Comparison of ENCODE assay signal across 15 cellular contexts in the genomic region with DNA sequence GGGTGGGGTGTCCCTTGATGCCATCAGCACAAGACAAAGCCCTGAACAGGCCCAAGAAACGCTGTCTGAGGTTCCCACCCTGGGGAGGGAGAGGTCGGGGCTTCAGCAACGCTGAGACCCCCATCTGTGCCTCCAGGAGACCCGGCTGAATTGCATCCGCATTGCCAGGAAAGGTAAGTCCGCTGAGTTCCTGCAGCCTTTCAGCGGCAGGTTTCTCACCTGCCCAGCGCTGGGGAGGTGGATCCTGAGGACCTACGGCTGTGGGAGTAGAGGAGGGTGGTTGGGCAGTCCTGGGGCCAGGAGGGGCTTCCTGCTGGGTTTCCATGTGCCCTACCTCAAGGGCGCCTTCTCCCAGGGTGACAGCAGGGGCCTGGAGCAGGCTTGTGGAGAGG. TPM values are rescaled to one million over a fixed set of nuclear protein-coding genes. Genes with fewer than 3 reads are reported as not detected.
DNase-seq lines count a peak whose midpoint lies in the region; ATAC-seq and TF ChIP-seq lines count a peak whose summit lies in the region.
"Had no signal": no experiment of that assay in that cellular context is flagged by ENCODE, and none has a peak within 500 bp of the region (broad histone marks: within the 10 kb centered on the region; RNA-seq: fewer than 3 reads in every experiment).

No MANE protein-coding gene starts in this region.

- no peaks in the 10 kb centered on the region for H3K36me3 Mint-ChIP-seq in activated CD8-positive, alpha-beta T cell treated with anti-CD3 and anti-CD28 coated beads, Interleukin-2, amount 10 ng/mL, durations not matched to agents 7 days and 5 days (ENCODE audit: low read depth)
- H3K36me3 Mint-ChIP-seq in activated CD8-positive, alpha-beta T cell treated with anti-CD3 and anti-CD28 coated beads for 36 hours (ENCODE audit: low read depth): no peaks in the 10 kb centered on the region

- H3K27me3 ChIP-seq in iPS DF 6.9 (ENCODE audit: control insufficient read depth, insufficient read depth, low read length) (no peaks in the 10 kb centered on the region), trophoblast cell (ENCODE audit: insufficient read depth, low read length) (no peaks in the 10 kb centered on the region), adrenal gland (no peaks in the 10 kb centered on the region)

- H3K14ac ChIP-seq in trophoblast cell (ENCODE audit: low read length): peak overlapping the region; percentile 43

- H3K9me3 Mint-ChIP-seq in activated CD8-positive, alpha-beta T cell treated with anti-CD3 and anti-CD28 coated beads, Interleukin-2, amount 10 ng/mL, durations not matched to agents 7 days and 5 days (ENCODE audit: insufficient read depth): no peaks in the 10 kb centered on the region
- no peaks in the 10 kb centered on the region for H3K9me3 Mint-ChIP-seq in activated CD8-positive, alpha-beta T cell treated with anti-CD3 and anti-CD28 coated beads for 36 hours
- H3K9me3 Mint-ChIP-seq: T-helper 1 cell treated with Interleukin-12 subunit alpha and Interleukin-12 subunit beta and Interleukin-4 antibody, amounts not matched to agents 30 μg/mL and 1 μg/mL, for 36 hours had no signal

- BruUV-seq in OCI-LY7 (replicated peaks; lab: Mats Ljungman, UMichigan): no TSS peak

- H2BK12ac ChIP-seq in trophoblast cell (ENCODE audit: low read length): no peak overlapping the region

- no peak for DNase-seq in activated CD8-positive, alpha-beta T cell treated with anti-CD3 and anti-CD28 coated beads, Interleukin-2, amount 10 ng/mL, durations not matched to agents 7 days and 5 days
- DNase-seq in activated CD8-positive, alpha-beta T cell treated with anti-CD3 and anti-CD28 coated beads for 36 hours: no peak
- DNase-seq in OCI-LY7 (ENCODE audit: low spot score): no peak
- DNase-seq in iPS DF 6.9 (ENCODE audit: low read depth, low spot score): no peak
- DNase-seq in trophoblast cell: no peak
- no peak for DNase-seq in NCI-H69 (lab: John Stamatoyannopoulos, UW)
- no peak for DNase-seq in adrenal gland
- DNase-seq: central memory CD4-positive, alpha-beta T cell; COR-L47; NCI-H1930; NCI-H524; spleen had no signal

- intact Hi-C loops in activated CD8-positive, alpha-beta T cell treated with anti-CD3 and anti-CD28 coated beads for 36 hours (cut with micrococcal nuclease): no loop called here
- intact Hi-C loops in OCI-LY7 (cut with micrococcal nuclease; ENCODE audit: unreplicated experiment): no loop called here
- intact Hi-C loops in adrenal gland (cut with DNase I): no loop called here

- H3K4me1 Mint-ChIP-seq in activated CD8-positive, alpha-beta T cell treated with anti-CD3 and anti-CD28 coated beads, Interleukin-2, amount 10 ng/mL, durations not matched to agents 7 days and 5 days (ENCODE audit: low read depth): peaks cover 3% of the 10 kb centered on the region
- H3K4me1 Mint-ChIP-seq in activated CD8-positive, alpha-beta T cell treated with anti-CD3 and anti-CD28 coated beads for 36 hours (ENCODE audit: low read depth): peaks cover 4% of the 10 kb centered on the region

- peaks cover 18% of the 10 kb centered on the region for H3K4me1 ChIP-seq in OCI-LY7 (ENCODE audit: insufficient read depth, low read length, poor library complexity, severe bottlenecking)
- H3K4me1 ChIP-seq in iPS DF 6.9 (ENCODE audit: control insufficient read depth, insufficient read depth, low read length): peaks cover 6% of the 10 kb centered on the region
- peaks cover 7 to 12% of the 10 kb centered on the region in 2 experiments for H3K4me1 ChIP-seq in trophoblast cell (ENCODE audit: control insufficient read depth in 1 of 2, insufficient read depth in 2 of 2, low read length in 2 of 2)
- H3K4me1 ChIP-seq in adrenal gland (replicated peaks in 1 of 2): peaks cover 0 to 4% of the 10 kb centered on the region in 2 donors

- H4K20me1 ChIP-seq in OCI-LY7 (ENCODE audit: insufficient read depth, low read length): no peaks in the 10 kb centered on the region

- ATAC-seq in activated CD8-positive, alpha-beta T cell treated with anti-CD3 and anti-CD28 coated beads, Interleukin-2, amount 10 ng/mL, durations not matched to agents 7 days and 5 days: no peak
- ATAC-seq in activated CD8-positive, alpha-beta T cell treated with anti-CD3 and anti-CD28 coated beads for 36 hours: no peak
- ATAC-seq in HG02588 (IDR thresholded peaks at IDR 0.05; ENCODE audit: unreplicated experiment): no peak

- TF ChIP-seq POLR2A in adrenal gland (IDR thresholded peaks at IDR 0.05): no peak

- no peak overlapping the region for H2BK5ac ChIP-seq in trophoblast cell (ENCODE audit: low read depth, low read length, poor library complexity)

- H3K4me3 Mint-ChIP-seq in activated CD8-positive, alpha-beta T cell treated with anti-CD3 and anti-CD28 coated beads, Interleukin-2, amount 10 ng/mL, durations not matched to agents 7 days and 5 days: peak overlapping the region; percentile 18
- H3K4me3 Mint-ChIP-seq in activated CD8-positive, alpha-beta T cell treated with anti-CD3 and anti-CD28 coated beads for 36 hours: no peak overlapping the region

- H3K79me1 ChIP-seq in trophoblast cell (ENCODE audit: low read length): peaks cover 6% of the 10 kb centered on the region

- no CpG with 5 or more reads among the region's 10 CpGs for WGBS in iPS DF 6.9 (ENCODE audit: insufficient coverage, insufficient read length)
- WGBS in trophoblast cell (ENCODE audit: extremely low coverage, insufficient coverage, insufficient read length): no CpG with 5 or more reads among the region's 10 CpGs
- 77 to 85% (median 81%) methylated on average over 10 of the region's 10 CpGs for WGBS in adrenal gland, 4 donors

- peak overlapping the region; percentile 61; the same call in 1 of the 2 replicates for H2AFZ ChIP-seq in OCI-LY7 (ENCODE audit: low read length)
- H2AFZ ChIP-seq in trophoblast cell (ENCODE audit: insufficient read depth, low read length, poor library complexity): peak overlapping the region; percentile 42

- no peaks in the 10 kb centered on the region for H3K36me3 ChIP-seq in OCI-LY7 (ENCODE audit: insufficient read depth, low read length)
- no peaks in the 10 kb centered on the region; the same call in 1 of the 2 replicates for H3K36me3 ChIP-seq in iPS DF 6.9 (ENCODE audit: control insufficient read depth, insufficient read depth, low read length)
- peaks cover 13 to 14% of the 10 kb centered on the region in 2 experiments for H3K36me3 ChIP-seq in trophoblast cell (ENCODE audit: control insufficient read depth in 1 of 2, insufficient read depth in 2 of 2, low read length in 2 of 2)
- no peaks in the 10 kb centered on the region for H3K36me3 ChIP-seq in adrenal gland (replicated peaks in 1 of 2)
- H3K36me3 ChIP-seq: spleen had no signal

- no peaks in the 10 kb centered on the region for H3K9me2 ChIP-seq in OCI-LY7 (ENCODE audit: insufficient read depth, low read length)

- CTCF ChIA-PET in activated CD8-positive, alpha-beta T cell treated with anti-CD3 and anti-CD28 coated beads, Interleukin-2, amount 10 ng/mL, durations not matched to agents 7 days and 5 days (lab: Charles Lee): no interaction called here
- CTCF ChIA-PET in activated CD8-positive, alpha-beta T cell treated with anti-CD3 and anti-CD28 coated beads for 36 hours (lab: Charles Lee): no interaction called here
- CTCF ChIA-PET in OCI-LY7 (lab: Charles Lee; ENCODE audit: unreplicated experiment): no interaction called here

- H4K91ac ChIP-seq in trophoblast cell (ENCODE audit: low read depth, low read length): peak overlapping the region; percentile 59

- no peak overlapping the region for H3K27ac Mint-ChIP-seq in activated CD8-positive, alpha-beta T cell treated with anti-CD3 and anti-CD28 coated beads, Interleukin-2, amount 10 ng/mL, durations not matched to agents 7 days and 5 days
- no peak overlapping the region for H3K27ac Mint-ChIP-seq in activated CD8-positive, alpha-beta T cell treated with anti-CD3 and anti-CD28 coated beads for 36 hours

- no peaks in the 10 kb centered on the region for H3K79me2 ChIP-seq in OCI-LY7 (ENCODE audit: insufficient read depth, low read depth, low read length)
- H3K79me2 ChIP-seq in trophoblast cell (ENCODE audit: control insufficient read depth, insufficient read depth, low read length, poor library complexity): no peaks in the 10 kb centered on the region

- H2BK120ac ChIP-seq in trophoblast cell (ENCODE audit: insufficient read depth, low read length, poor library complexity): peak overlapping the region; percentile 20

- no peak overlapping the region for H3K27ac ChIP-seq in OCI-LY7 (ENCODE audit: low read depth, low read length, poor library complexity, severe bottlenecking)
- no peak overlapping the region for H3K27ac ChIP-seq in iPS DF 6.9 (ENCODE audit: low read length)
- peak overlapping the region; percentile 19 for H3K27ac ChIP-seq in trophoblast cell (ENCODE audit: low read depth, low read length)
- no peak overlapping the region for H3K27ac ChIP-seq in adrenal gland

- TF ChIP-seq CTCF in activated CD8-positive, alpha-beta T cell treated with anti-CD3 and anti-CD28 coated beads for 36 hours (IDR thresholded peaks at IDR 0.05): no peak
- TF ChIP-seq CTCF in OCI-LY7 (conservative IDR thresholded peaks at IDR 0.05; ENCODE audit: low read length) (no peak), adrenal gland (IDR thresholded peaks at IDR 0.05) (no peak)

- H3K27me3 Mint-ChIP-seq in activated CD8-positive, alpha-beta T cell treated with anti-CD3 and anti-CD28 coated beads, Interleukin-2, amount 10 ng/mL, durations not matched to agents 7 days and 5 days (ENCODE audit: low read depth): no peaks in the 10 kb centered on the region
- H3K27me3 Mint-ChIP-seq in activated CD8-positive, alpha-beta T cell treated with anti-CD3 and anti-CD28 coated beads for 36 hours: no peaks in the 10 kb centered on the region

- peak overlapping the region; percentile 23 for H2AK5ac ChIP-seq in trophoblast cell (ENCODE audit: low read length)

- H3K18ac ChIP-seq in trophoblast cell (ENCODE audit: low read length): peak overlapping the region; percentile 27

- H3K9me3 ChIP-seq in OCI-LY7 (ENCODE audit: low read length) (no peaks in the 10 kb centered on the region), iPS DF 6.9 (ENCODE audit: control insufficient read depth, insufficient read depth, low read length) (no peaks in the 10 kb centered on the region), trophoblast cell (ENCODE audit: insufficient read depth, low read depth, low read length) (peaks cover 3% of the 10 kb centered on the region), adrenal gland (replicated peaks in 1 of 3) (no peaks in the 10 kb centered on the region)
- H3K9me3 ChIP-seq: mucosa of descending colon, spleen had no signal

- H3K4ac ChIP-seq in trophoblast cell (ENCODE audit: low read depth, low read length): peak overlapping the region; percentile 8

- H3K23ac ChIP-seq in trophoblast cell (ENCODE audit: low read length): no peak overlapping the region

- H4K12ac ChIP-seq in trophoblast cell (ENCODE audit: low read depth, low read length): peak overlapping the region; percentile 27

- POLR2A ChIA-PET in activated CD8-positive, alpha-beta T cell treated with anti-CD3 and anti-CD28 coated beads, Interleukin-2, amount 10 ng/mL, durations not matched to agents 7 days and 5 days (lab: Charles Lee): no interaction called here
- POLR2A ChIA-PET in activated CD8-positive, alpha-beta T cell treated with anti-CD3 and anti-CD28 coated beads for 36 hours (lab: Charles Lee): no interaction called here
- POLR2A ChIA-PET in OCI-LY7 (lab: Charles Lee): no interaction called here

- no peak overlapping the region for H3K9ac ChIP-seq in trophoblast cell (ENCODE audit: low read length)

- H4K8ac ChIP-seq in trophoblast cell (ENCODE audit: low read depth, low read length): peak overlapping the region; percentile 29

- peak overlapping the region; percentile 58 for H3K4me2 ChIP-seq in OCI-LY7 (ENCODE audit: low read length)
- H3K4me2 ChIP-seq in trophoblast cell (ENCODE audit: low read length): peak overlapping the region; percentile 32

- H3K4me3 ChIP-seq in OCI-LY7 (ENCODE audit: low read depth, low read length, poor library complexity, severe bottlenecking) (peak overlapping the region; percentile 34), iPS DF 6.9 (ENCODE audit: low read length) (peak overlapping the region; percentile 14; the same call in 1 of the 2 replicates), trophoblast cell (ENCODE audit: low read depth, low read length) (no peak overlapping the region), adrenal gland (no peak overlapping the region)
- H3K4me3 ChIP-seq: mucosa of descending colon had no signal

RNA-seq across cellular contexts. Expression of a gene that starts 47.5 kb away (rescaled TPM):
- total RNA-seq in activated CD8-positive, alpha-beta T cell treated with anti-CD3 and anti-CD28 coated beads, Interleukin-2, amount 10 ng/mL, durations not matched to agents 7 days and 5 days: under 1 TPM in 1 of 2 experiments, not detected in 1; 0.13 TPM
- total RNA-seq in activated CD8-positive, alpha-beta T cell treated with anti-CD3 and anti-CD28 coated beads for 36 hours: under 1 TPM; 0.56 to 0.74 TPM
- 2.5 and 7.3 TPM in 2 replicates for total RNA-seq in OCI-LY7 (2014; rRNA removed; shearing (Covaris generic))
- total RNA-seq in OCI-LY7 (2022) (3.3 and 4.6 TPM in 2 replicates), adrenal gland (10 to 100 TPM in 3 of 8 donors, 1 to 10 TPM in 5; 5.3 to 14.4 (median 7.7) TPM)
- polyA plus RNA-seq in trophoblast cell (2013): 33.5 and 35.1 TPM in 2 replicates
- 1 to 10 TPM; 1.4 to 9.3 (median 4.4) TPM for polyA plus RNA-seq in adrenal gland

RNA-seq across cellular contexts. Expression of a gene that starts 53.1 kb away (rescaled TPM):
- total RNA-seq in activated CD8-positive, alpha-beta T cell treated with anti-CD3 and anti-CD28 coated beads, Interleukin-2, amount 10 ng/mL, durations not matched to agents 7 days and 5 days: 10 to 100 TPM; 23.5 to 26.4 TPM
- total RNA-seq in activated CD8-positive, alpha-beta T cell treated with anti-CD3 and anti-CD28 coated beads for 36 hours: 10 to 100 TPM; 42.2 to 43.5 TPM
- total RNA-seq in OCI-LY7 (2014; rRNA removed; shearing (Covaris generic)): 27.2 and 33.5 TPM in 2 replicates
- total RNA-seq in OCI-LY7 (2022): 30.0 and 33.3 TPM in 2 replicates
- 17.6 and 18.9 TPM in 2 replicates for polyA plus RNA-seq in trophoblast cell (2013)
- 10 to 100 TPM; 26.1 to 53.1 (median 31.8) TPM for total RNA-seq in adrenal gland
- 10 to 100 TPM; 27.4 to 49.0 (median 35.3) TPM for polyA plus RNA-seq in adrenal gland

Comparison
In these comparisons a context has a peak if more than half of its experiments do, and no peak if none do; other contexts are left out.
1. H3K4me3 ChIP-seq: peak in OCI-LY7 (single experiment) and iPS DF 6.9 (single experiment); none in trophoblast cell (single experiment) and adrenal gland (0 of 4).